Comparison of ENCODE assay signal across 8 cellular contexts in the genomic region with DNA sequence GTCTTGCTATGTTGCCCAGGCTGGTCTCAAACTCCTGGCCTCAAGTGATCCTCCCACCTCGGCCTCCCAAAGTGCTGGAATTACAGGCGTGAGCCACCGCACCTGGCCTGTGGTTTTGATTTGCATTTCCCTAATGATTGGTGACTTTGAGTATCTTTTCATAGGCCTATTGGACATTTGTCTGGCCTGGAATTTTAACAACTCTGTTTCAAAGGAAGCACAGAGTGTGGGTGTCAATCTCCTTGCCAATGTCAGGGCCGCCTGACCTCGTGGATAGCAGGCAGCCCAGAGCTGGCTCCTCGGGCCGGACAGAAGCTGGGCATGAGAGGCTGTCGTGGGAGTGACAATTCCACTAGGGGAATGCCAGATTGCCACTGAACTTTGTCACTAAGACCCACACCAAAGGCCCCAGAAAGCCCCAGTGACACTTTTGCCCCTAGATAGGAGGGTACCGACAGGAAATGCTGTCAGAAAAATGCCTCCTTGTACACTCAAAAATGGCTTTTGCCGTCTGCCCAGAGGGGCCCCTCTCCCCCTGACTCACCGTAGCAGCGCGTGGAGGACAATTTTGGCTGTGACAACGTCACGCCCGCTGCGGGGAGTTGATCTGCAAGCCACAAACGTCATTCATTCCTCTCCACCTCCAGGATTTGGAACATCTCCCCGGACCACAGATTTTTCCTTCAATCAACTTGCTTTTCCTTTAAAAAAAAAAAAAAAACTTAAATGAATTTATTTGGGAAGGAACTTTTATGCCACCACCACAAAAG. TPM values are rescaled to one million over a fixed set of nuclear protein-coding genes. Genes with fewer than 3 reads are reported as not detected.
DNase-seq lines count a peak whose midpoint lies in the region; ATAC-seq and TF ChIP-seq lines count a peak whose summit lies in the region.

No MANE protein-coding gene starts in this region.

- TF ChIP-seq POLR2A in esophagus muscularis mucosa (IDR thresholded peaks at IDR 0.05; ENCODE audit: low read depth) = no peak

- H3K27me3 ChIP-seq in esophagus muscularis mucosa = no peaks in the 10 kb centered on the region

- ATAC-seq in HG02610 (IDR thresholded peaks at IDR 0.05; ENCODE audit: unreplicated experiment) = peak; percentile 34
- peak; percentile 44 for ATAC-seq in activated CD8-positive, alpha-beta T cell treated with anti-CD3 and anti-CD28 coated beads, Interleukin-2, amount 10 ng/mL, durations not matched to agents 7 days and 5 days

- no peaks in the 10 kb centered on the region for H3K9me3 ChIP-seq in esophagus muscularis mucosa

- TF ChIP-seq EP300 in esophagus muscularis mucosa (IDR thresholded peaks at IDR 0.05) = no peak

- H3K4me1 ChIP-seq in esophagus muscularis mucosa = peaks cover 3 to 34% (median 28%) of the 10 kb centered on the region in 4 donors

- no peaks in the 10 kb centered on the region for H3K36me3 ChIP-seq in esophagus muscularis mucosa

- intact Hi-C loops in esophagus muscularis mucosa (cut with DNase I) = no loop called here
- intact Hi-C loops in posterior cingulate gyrus (cut with DNase I) = no loop called here

- H3K9me3 Mint-ChIP-seq in activated CD8-positive, alpha-beta T cell treated with anti-CD3 and anti-CD28 coated beads, Interleukin-2, amount 10 ng/mL, durations not matched to agents 7 days and 5 days (ENCODE audit: insufficient read depth) = no peaks in the 10 kb centered on the region
- H3K9me3 Mint-ChIP-seq in type B pancreatic cell = no peaks in the 10 kb centered on the region

- peak overlapping the region; percentile 99 for H3K27ac Mint-ChIP-seq in activated CD8-positive, alpha-beta T cell treated with anti-CD3 and anti-CD28 coated beads, Interleukin-2, amount 10 ng/mL, durations not matched to agents 7 days and 5 days
- no peak overlapping the region for H3K27ac Mint-ChIP-seq in type B pancreatic cell

- peak overlapping the region in 1 of 4 donors; percentile 18 for H3K4me3 ChIP-seq in esophagus muscularis mucosa

- peak overlapping the region; percentile 79 for H3K4me3 Mint-ChIP-seq in activated CD8-positive, alpha-beta T cell treated with anti-CD3 and anti-CD28 coated beads, Interleukin-2, amount 10 ng/mL, durations not matched to agents 7 days and 5 days
- H3K4me3 Mint-ChIP-seq in type B pancreatic cell = no peak overlapping the region

- peaks cover 75% of the 10 kb centered on the region for H3K4me1 Mint-ChIP-seq in activated CD8-positive, alpha-beta T cell treated with anti-CD3 and anti-CD28 coated beads, Interleukin-2, amount 10 ng/mL, durations not matched to agents 7 days and 5 days (ENCODE audit: low read depth)
- peaks cover 35% of the 10 kb centered on the region for H3K4me1 Mint-ChIP-seq in type B pancreatic cell (ENCODE audit: unreplicated experiment)

- DNase-seq in activated CD8-positive, alpha-beta T cell treated with anti-CD3 and anti-CD28 coated beads, Interleukin-2, amount 10 ng/mL, durations not matched to agents 7 days and 5 days = peak; percentile 86
- DNase-seq in esophagus muscularis mucosa (ENCODE audit: extremely low spot score) (no peak), A172 (ENCODE audit: low spot score) (no peak), type B pancreatic cell (ENCODE audit: extremely low spot score, unreplicated experiment) (no peak), cortex of kidney (lab: John Stamatoyannopoulos, UW) (no peak), posterior cingulate gyrus (no peak)
- peak; percentile 88 to 89 for DNase-seq in stimulated activated CD4-positive, alpha-beta T cell treated with anti-CD3 and anti-CD28 coated beads, Interleukin-2, amount 100 ng/mL, for 24 hours

- CTCF ChIA-PET in activated CD8-positive, alpha-beta T cell treated with anti-CD3 and anti-CD28 coated beads, Interleukin-2, amount 10 ng/mL, durations not matched to agents 7 days and 5 days (lab: Charles Lee) = interaction anchor here (1.1 to 2.8 kb wide), 4 partner anchors 8 to 21 kb away, joined by 4 to 23 read pairs (median 7); partner anchors contain the start of gene ADGRE5

- TF ChIP-seq CTCF in esophagus muscularis mucosa (IDR thresholded peaks at IDR 0.05) (no peak), type B pancreatic cell (conservative IDR thresholded peaks at IDR 0.05) (no peak)

- no peaks in the 10 kb centered on the region for H3K27me3 Mint-ChIP-seq in activated CD8-positive, alpha-beta T cell treated with anti-CD3 and anti-CD28 coated beads, Interleukin-2, amount 10 ng/mL, durations not matched to agents 7 days and 5 days (ENCODE audit: low read depth)
- peaks cover 2% of the 10 kb centered on the region for H3K27me3 Mint-ChIP-seq in type B pancreatic cell

- POLR2A ChIA-PET in activated CD8-positive, alpha-beta T cell treated with anti-CD3 and anti-CD28 coated beads, Interleukin-2, amount 10 ng/mL, durations not matched to agents 7 days and 5 days (lab: Charles Lee) = interaction anchor here (2.6 to 18.3 kb wide), 2 partner anchors 12 to 14 kb away, joined by 13 to 415 read pairs; partner anchors contain the start of gene ADGRE5

- 54% methylated on average over 16 of the region's 19 CpGs for WGBS in esophagus muscularis mucosa

- peak overlapping the region; percentile 72 to 80 (median 74) for H3K27ac ChIP-seq in esophagus muscularis mucosa (replicated peaks in 1 of 4)

- peaks cover 2% of the 10 kb centered on the region for H3K36me3 Mint-ChIP-seq in activated CD8-positive, alpha-beta T cell treated with anti-CD3 and anti-CD28 coated beads, Interleukin-2, amount 10 ng/mL, durations not matched to agents 7 days and 5 days (ENCODE audit: low read depth)
- no peaks in the 10 kb centered on the region for H3K36me3 Mint-ChIP-seq in type B pancreatic cell

RNA-seq across cellular contexts. Expression of gene ADGRE5, which starts 11.7 kb away (rescaled TPM):
- 100 to 1,000 TPM; 290 to 302 TPM for total RNA-seq in activated CD8-positive, alpha-beta T cell treated with anti-CD3 and anti-CD28 coated beads, Interleukin-2, amount 10 ng/mL, durations not matched to agents 7 days and 5 days
- total RNA-seq in esophagus muscularis mucosa = 100 to 1,000 TPM in 1 of 4 donors, 10 to 100 TPM in 3; 37.3 to 101 (median 50.4) TPM
- total RNA-seq in A172 (2014; rRNA removed; shearing (Covaris generic)) = 72.8 and 74.8 TPM in 2 replicates
- 4.9 and 14.3 TPM in 2 replicates for total RNA-seq in type B pancreatic cell (ENCODE audit: low replicate concordance)

RNA-seq across cellular contexts. Expression of gene DDX39A, which starts 49.6 kb away (rescaled TPM):
- 100 to 1,000 TPM; 309 to 313 TPM for total RNA-seq in activated CD8-positive, alpha-beta T cell treated with anti-CD3 and anti-CD28 coated beads, Interleukin-2, amount 10 ng/mL, durations not matched to agents 7 days and 5 days
- total RNA-seq in esophagus muscularis mucosa (10 to 100 TPM; 39.3 to 56.3 (median 42.1) TPM), type B pancreatic cell (ENCODE audit: low replicate concordance) (71.9 and 84.3 TPM in 2 replicates)
- total RNA-seq in A172 (2014; rRNA removed; shearing (Covaris generic)) = 312 and 320 TPM in 2 replicates

Comparison
In these comparisons a context has a peak if more than half of its experiments do, and no peak if none do; other contexts are left out.
1. DNase-seq: peak in activated CD8-positive, alpha-beta T cell treated with anti-CD3 and anti-CD28 coated beads, Interleukin-2, amount 10 ng/mL, durations not matched to agents 7 days and 5 days (single experiment) and stimulated activated CD4-positive, alpha-beta T cell treated with anti-CD3 and anti-CD28 coated beads, Interleukin-2, amount 100 ng/mL, for 24 hours (2 of 2); none in esophagus muscularis mucosa (single experiment), A172 (single experiment), type B pancreatic cell (single experiment), cortex of kidney (single experiment) and posterior cingulate gyrus (0 of 10).